ENCODE assay signal across 19 cellular contexts in the genomic region with DNA sequence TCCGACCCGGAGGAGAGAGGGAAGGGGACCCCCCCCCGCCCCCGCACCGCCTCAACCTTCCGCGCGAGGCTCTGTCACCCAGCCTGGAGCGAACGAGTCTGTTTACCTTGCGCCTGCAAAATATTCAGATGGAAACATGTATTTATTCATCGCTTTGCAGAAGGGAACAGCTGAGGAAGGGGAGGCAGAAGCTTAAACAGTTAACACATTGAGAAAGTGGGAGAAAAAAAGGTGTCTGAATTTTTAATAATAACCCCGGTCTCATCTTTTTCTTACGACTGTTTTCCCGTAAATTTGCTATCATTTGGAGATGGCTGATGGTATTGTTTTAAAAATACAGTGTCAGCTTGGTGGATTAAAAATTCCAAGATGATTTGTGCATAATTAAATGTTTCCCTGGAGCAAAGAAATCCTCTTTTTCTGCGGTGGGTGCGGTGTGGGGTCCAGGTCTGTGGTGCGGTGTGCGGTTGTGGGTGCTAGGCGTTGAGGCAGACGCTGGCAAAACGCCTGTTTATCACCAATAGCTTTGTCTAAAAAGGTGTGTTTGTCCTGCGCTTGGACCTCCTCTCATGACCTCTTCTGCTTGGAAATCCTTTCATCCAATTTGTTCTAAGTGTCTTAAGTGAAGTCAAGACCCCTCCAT. TPM values are rescaled to one million over a fixed set of nuclear protein-coding genes. Genes with fewer than 3 reads are reported as not detected.
DNase-seq lines count a peak whose midpoint lies in the region; ATAC-seq, FAIRE-seq and TF ChIP-seq lines count a peak whose summit lies in the region.
"Had no signal": no experiment of that assay in that cellular context is flagged by ENCODE, and none has a peak within 500 bp of the region (broad histone marks: within the 10 kb centered on the region; RNA-seq: fewer than 3 reads in every experiment).

No MANE protein-coding gene starts in this region.

- peaks cover 2% of the 10 kb centered on the region for H4K20me1 ChIP-seq in endothelial cell of umbilical vein (replicated peaks; ENCODE audit: control insufficient read depth, extremely low read depth, insufficient read depth, low read length)

- TF ChIP-seq CTCF in endothelial cell of umbilical vein (IDR thresholded peaks at IDR 0.05; ENCODE audit: extremely low read depth in 1 of 2, insufficient read depth in 1 of 2, low read depth in 1 of 2, low read length in 2 of 2), result no peak

- intact Hi-C loops in activated CD4-positive, alpha-beta memory T cell treated with anti-CD3 and anti-CD28 coated beads for 36 hours (cut with micrococcal nuclease), result no loop called here
- intact Hi-C loops in endothelial cell of umbilical vein (cut with micrococcal nuclease), result no loop called here

- H3K9me3 ChIP-seq in endothelial cell of umbilical vein (replicated peaks; ENCODE audit: control insufficient read depth, insufficient read depth, low read length), result no peaks in the 10 kb centered on the region
- H3K9me3 ChIP-seq: ascending aorta, esophagus squamous epithelium had no signal

- H3K4me3 Mint-ChIP-seq in activated T-cell treated with anti-CD3 and anti-CD28 coated beads, Interleukin-2, amount 50 U/mL, for 72 hours, result peak overlapping the region in 1 of 2 donors; percentile 39
- peak overlapping the region; percentile 45 for H3K4me3 Mint-ChIP-seq in activated CD4-positive, alpha-beta memory T cell treated with anti-CD3 and anti-CD28 coated beads for 36 hours
- H3K4me3 Mint-ChIP-seq in stimulated activated naive B cell treated with anti-CD40 and anti-IgM and Interleukin-4, amounts not matched to agents 10 μg/mL and 1 μg/mL and 100 μg/mL, for 72 hours, result peak overlapping the region in 1 of 2 donors; percentile 42

- peaks cover 67 to 83% of the 10 kb centered on the region in 2 experiments for H3K27me3 ChIP-seq in endothelial cell of umbilical vein (ENCODE audit: control insufficient read depth in 2 of 2, insufficient read depth in 2 of 2, low read length in 2 of 2)

- dilution Hi-C loops in endothelial cell of umbilical vein (cut with MboI; ENCODE audit: extremely low pct_ligation_motif_present, low sequenced_read_pairs), result no loop called here

- ATAC-seq in activated T-cell treated with anti-CD3 and anti-CD28 coated beads, Interleukin-2, amount 50 U/mL, for 72 hours (replicated peaks in 1 of 2), result no peak
- no peak for ATAC-seq in stimulated activated naive B cell treated with anti-CD40 and anti-IgM and Interleukin-4, amounts not matched to agents 10 μg/mL and 1 μg/mL and 100 μg/mL, for 72 hours (replicated peaks)

- no peak overlapping the region for H2AFZ ChIP-seq in endothelial cell of umbilical vein (ENCODE audit: low read depth, low read length)

- H3K27me3 Mint-ChIP-seq in activated T-cell treated with anti-CD3 and anti-CD28 coated beads, Interleukin-2, amount 50 U/mL, for 72 hours (ENCODE audit: low read depth), result peaks cover 49% of the 10 kb centered on the region
- peaks cover 50% of the 10 kb centered on the region for H3K27me3 Mint-ChIP-seq in activated CD4-positive, alpha-beta memory T cell treated with anti-CD3 and anti-CD28 coated beads for 36 hours
- peaks cover 37 to 48% of the 10 kb centered on the region in 2 donors for H3K27me3 Mint-ChIP-seq in stimulated activated naive B cell treated with anti-CD40 and anti-IgM and Interleukin-4, amounts not matched to agents 10 μg/mL and 1 μg/mL and 100 μg/mL, for 72 hours

- CTCF ChIA-PET in activated CD4-positive, alpha-beta memory T cell treated with anti-CD3 and anti-CD28 coated beads for 36 hours (lab: Charles Lee), result no interaction called here
- CTCF ChIA-PET in endothelial cell of umbilical vein (lab: Charles Lee), result interaction anchor here (1.1 kb wide), 1 partner anchor 9 kb away, joined by 5 read pairs; no protein-coding TSS in a partner anchor

- no peaks in the 10 kb centered on the region for H3K9me1 ChIP-seq in endothelial cell of umbilical vein (replicated peaks; ENCODE audit: control insufficient read depth, extremely low read depth, insufficient read depth, low read length)

- FAIRE-seq in endothelial cell of umbilical vein (lab: Jason Lieb, UNC), result no peak
- FAIRE-seq: keratinocyte, small intestine had no signal

- no peak overlapping the region for H3K9ac ChIP-seq in endothelial cell of umbilical vein (replicated peaks; ENCODE audit: extremely low read depth, insufficient read depth, low read length)

- H3K4me3 ChIP-seq in endothelial cell of umbilical vein (replicated peaks in 1 of 3; ENCODE audit: insufficient read depth in 1 of 3, low read depth in 1 of 3, low read length in 3 of 3), result no peak overlapping the region
- H3K4me3 ChIP-seq: ascending aorta, esophagus squamous epithelium had no signal

- H3K9me3 Mint-ChIP-seq in activated T-cell treated with anti-CD3 and anti-CD28 coated beads, Interleukin-2, amount 50 U/mL, for 72 hours, result no peaks in the 10 kb centered on the region
- H3K9me3 Mint-ChIP-seq in activated CD4-positive, alpha-beta memory T cell treated with anti-CD3 and anti-CD28 coated beads for 36 hours, result no peaks in the 10 kb centered on the region
- H3K9me3 Mint-ChIP-seq in stimulated activated naive B cell treated with anti-CD40 and anti-IgM and Interleukin-4, amounts not matched to agents 10 μg/mL and 1 μg/mL and 100 μg/mL, for 72 hours, result peaks cover 0 to 5% of the 10 kb centered on the region in 2 donors
- H3K9me3 Mint-ChIP-seq: stimulated activated naive CD8-positive, alpha-beta T cell treated with anti-CD3 and anti-CD28 coated beads, Interleukin-15, amount 100 ng/mL, for 72 hours had no signal

- H3K36me3 ChIP-seq in endothelial cell of umbilical vein (ENCODE audit: control insufficient read depth in 2 of 2, extremely low read depth in 1 of 2, insufficient read depth in 2 of 2, low read length in 2 of 2), result no peaks in the 10 kb centered on the region
- H3K36me3 ChIP-seq: ascending aorta, esophagus squamous epithelium had no signal

- no peak overlapping the region for H3K27ac ChIP-seq in endothelial cell of umbilical vein (ENCODE audit: insufficient read depth, low read depth, low read length)
- H3K27ac ChIP-seq: ascending aorta, esophagus squamous epithelium had no signal

- no peaks in the 10 kb centered on the region for H3K4me1 ChIP-seq in endothelial cell of umbilical vein (ENCODE audit: control insufficient read depth, extremely low read depth, insufficient read depth, low read length)

- POLR2A ChIA-PET in activated CD4-positive, alpha-beta memory T cell treated with anti-CD3 and anti-CD28 coated beads for 36 hours (lab: Charles Lee), result no interaction called here
- POLR2A ChIA-PET in endothelial cell of umbilical vein (lab: Charles Lee), result no interaction called here

- peaks cover 0 to 4% of the 10 kb centered on the region in 2 donors for H3K36me3 Mint-ChIP-seq in activated T-cell treated with anti-CD3 and anti-CD28 coated beads, Interleukin-2, amount 50 U/mL, for 72 hours (ENCODE audit: insufficient read depth in 2 of 2)
- H3K36me3 Mint-ChIP-seq in activated CD4-positive, alpha-beta memory T cell treated with anti-CD3 and anti-CD28 coated beads for 36 hours, result peaks cover 8% of the 10 kb centered on the region
- peaks cover 9 to 15% of the 10 kb centered on the region in 2 donors for H3K36me3 Mint-ChIP-seq in stimulated activated naive B cell treated with anti-CD40 and anti-IgM and Interleukin-4, amounts not matched to agents 10 μg/mL and 1 μg/mL and 100 μg/mL, for 72 hours

- H3K4me2 ChIP-seq in endothelial cell of umbilical vein (ENCODE audit: insufficient read depth, low read length), result no peak overlapping the region

- no peaks in the 10 kb centered on the region for H3K79me2 ChIP-seq in endothelial cell of umbilical vein (ENCODE audit: control insufficient read depth, insufficient read depth, low read length)

- H3K27ac Mint-ChIP-seq in activated T-cell treated with anti-CD3 and anti-CD28 coated beads, Interleukin-2, amount 50 U/mL, for 72 hours, result peak overlapping the region; percentile 85
- peak overlapping the region; percentile 73 for H3K27ac Mint-ChIP-seq in activated CD4-positive, alpha-beta memory T cell treated with anti-CD3 and anti-CD28 coated beads for 36 hours
- H3K27ac Mint-ChIP-seq in stimulated activated naive B cell treated with anti-CD40 and anti-IgM and Interleukin-4, amounts not matched to agents 10 μg/mL and 1 μg/mL and 100 μg/mL, for 72 hours, result peak overlapping the region; percentile 85

- H3K4me1 Mint-ChIP-seq in activated T-cell treated with anti-CD3 and anti-CD28 coated beads, Interleukin-2, amount 50 U/mL, for 72 hours (ENCODE audit: low read depth), result peaks cover 17% of the 10 kb centered on the region
- peaks cover 23% of the 10 kb centered on the region for H3K4me1 Mint-ChIP-seq in activated CD4-positive, alpha-beta memory T cell treated with anti-CD3 and anti-CD28 coated beads for 36 hours (ENCODE audit: low read depth)
- peaks cover 12 to 25% of the 10 kb centered on the region in 2 donors for H3K4me1 Mint-ChIP-seq in stimulated activated naive B cell treated with anti-CD40 and anti-IgM and Interleukin-4, amounts not matched to agents 10 μg/mL and 1 μg/mL and 100 μg/mL, for 72 hours

- no TSS peak for BruUV-seq in endothelial cell of umbilical vein (replicated peaks; lab: Mats Ljungman, UMichigan)

- no peak for TF ChIP-seq POLR2A in endothelial cell of umbilical vein (IDR thresholded peaks at IDR 0.05; ENCODE audit: low read depth, low read length)

- DNase-seq in activated T-cell treated with anti-CD3 and anti-CD28 coated beads, Interleukin-2, amount 50 U/mL, for 72 hours, result no peak
- DNase-seq in activated T-cell treated with anti-CD3 and anti-CD28 coated beads for 4 hours (no peak), endothelial cell of umbilical vein (ENCODE audit: low read depth, low spot score) (no peak), NCI-H510A treated with DMSO at 0.1 percent for 48 hours (lab: John Stamatoyannopoulos, UW) (no peak), NCI-H1436 treated with DMSO at 0.1 percent for 48 hours (lab: John Stamatoyannopoulos, UW) (no peak), COLO668 (lab: John Stamatoyannopoulos, UW; ENCODE audit: unreplicated experiment) (no peak)
- DNase-seq in activated CD4-positive, alpha-beta memory T cell treated with anti-CD3 and anti-CD28 coated beads for 36 hours, result no peak
- DNase-seq in stimulated activated naive B cell treated with anti-CD40 and anti-IgM and Interleukin-4, amounts not matched to agents 10 μg/mL and 1 μg/mL and 100 μg/mL, for 72 hours, result no peak
- DNase-seq: activated CD4-positive, CD25-positive, alpha-beta regulatory T cell treated with anti-CD3 and anti-CD28 coated beads, Interleukin-2, amount 50 U/mL, for 72 hours; esophagus squamous epithelium; head of caudate nucleus; NCI-H748 treated with DMSO at 0.1 percent for 48 hours; small intestine had no signal

RNA-seq across cellular contexts. Expression of a gene that starts 1.5 kb away (rescaled TPM):
- not detected for total RNA-seq in activated T-cell treated with anti-CD3 and anti-CD28 coated beads, Interleukin-2, amount 50 U/mL, for 72 hours
- total RNA-seq in activated CD4-positive, alpha-beta memory T cell treated with anti-CD3 and anti-CD28 coated beads for 36 hours, result not detected
- total RNA-seq in endothelial cell of umbilical vein, result not detected in 2 replicates
- polyA plus RNA-seq in endothelial cell of umbilical vein, result not detected in 2 replicates
- not detected in 2 replicates for polyA plus RNA-seq in endothelial cell of umbilical vein (2011; cell fraction: cytosol; rRNA removed)
- not detected in 2 replicates for polyA plus RNA-seq in endothelial cell of umbilical vein (2011; cell fraction: nucleus; rRNA removed)
- polyA plus RNA-seq in endothelial cell of umbilical vein (2012), result not detected in 2 replicates
- not detected in 2 replicates for polyA minus RNA-seq in endothelial cell of umbilical vein
- not detected for polyA minus RNA-seq in endothelial cell of umbilical vein (2011; cell fraction: cytosol; rRNA and poly(A)+ RNA removed)
- not detected in 2 replicates for polyA minus RNA-seq in endothelial cell of umbilical vein (2011; cell fraction: nucleus; rRNA and poly(A)+ RNA removed)
- total RNA-seq: ascending aorta; esophagus squamous epithelium; RPMI7951; T-helper 1 cell treated with Interleukin-12 subunit alpha and Interleukin-12 subunit beta and Interleukin-4 antibody, amounts not matched to agents 30 ng/mL and 1 ng/mL, for 36 hours; urinary bladder had no signal
- polyA plus RNA-seq: keratinocyte, small intestine, urinary bladder had no signal
